Comparison of ENCODE assay signal across 8 cellular contexts in genomic region chr4:89901808-89902431, GRCh38. TPM values are rescaled to one million over a fixed set of nuclear protein-coding genes. Genes with fewer than 3 reads are reported as not detected.
A peak's percentile ranks its signal among the peaks of the same experiment; 100 is the strongest.
DNase-seq lines count a peak whose midpoint lies in the region; ATAC-seq lines count a peak whose summit lies in the region.

No MANE protein-coding gene starts in this region.

- ATAC-seq in GM19468 (IDR thresholded peaks at IDR 0.05; ENCODE audit: extremely low read depth, unreplicated experiment) (peak; percentile 40), HG03457 (IDR thresholded peaks at IDR 0.05; ENCODE audit: unreplicated experiment) (peak; percentile 89)
- peak; percentile 66 to 67 for ATAC-seq in activated CD4-positive, CD25-positive, alpha-beta regulatory T cell treated with anti-CD3 and anti-CD28 coated beads, Interleukin-2, amount 50 U/mL, for 24 hours

- DNase-seq in COLO668 (lab: John Stamatoyannopoulos, UW; ENCODE audit: unreplicated experiment): peak; percentile 48
- peak; percentile 47 for DNase-seq in NCI-H460 (ENCODE audit: extremely low read depth, low read depth)
- peak; percentile 38 for DNase-seq in central memory CD4-positive, alpha-beta T cell
- peak; percentile 65 for DNase-seq in iris pigment epithelial cell (ENCODE audit: low read depth)
- DNase-seq in stimulated activated CD4-positive, alpha-beta T cell treated with anti-CD3 and anti-CD28 coated beads, Interleukin-15, amount 100 ng/mL, for 24 hours: peak; percentile 64

RNA-seq across cellular contexts. Expression of gene MMRN1, which starts 7.3 kb away (rescaled TPM):
- total RNA-seq in NCI-H460 (2014; rRNA removed; shearing (Covaris generic)): 0.03 and 0.12 TPM in 2 replicates
- polyA plus RNA-seq in NCI-H460 (2014; cell fraction: nucleus; rRNA removed): not detected in 2 replicates

Comparison
In these comparisons a context has a peak if more than half of its experiments do, and no peak if none do; other contexts are left out.
1. Peak in every context shown above with its lines: DNase-seq and ATAC-seq.